ENCODE assay signal across 8 cellular contexts in genomic region chr11:35714882-35715612, GRCh38. TPM values are rescaled to one million over a fixed set of nuclear protein-coding genes. Genes with fewer than 3 reads are reported as not detected.
DNase-seq lines count a peak whose midpoint lies in the region; ATAC-seq and TF ChIP-seq lines count a peak whose summit lies in the region.

No MANE protein-coding gene starts in this region.

- DNase-seq in GM12864 (ENCODE audit: low read depth) (peak; percentile 41), immature natural killer cell (peak; percentile 35 to 49 (median 46)), NCI-H2107 (lab: John Stamatoyannopoulos, UW) (no peak), left ventricle myocardium superior (no peak), RPMI8226 (no peak), NCI-H82 treated with DMSO at 0.1 percent for 48 hours (lab: John Stamatoyannopoulos, UW; ENCODE audit: unreplicated experiment) (no peak)

- ATAC-seq in GM21447 (IDR thresholded peaks at IDR 0.05; ENCODE audit: unreplicated experiment) (peak; percentile 93), HG03558 (IDR thresholded peaks at IDR 0.05; ENCODE audit: extremely low read depth, unreplicated experiment) (peak; percentile 87), left ventricle myocardium superior (no peak)

- peak overlapping the region; percentile 46 to 82 (median 68) for H3K27ac Mint-ChIP-seq in immature natural killer cell

- H3K4me3 Mint-ChIP-seq in immature natural killer cell, result peak overlapping the region in 3 of 5 donors; percentile 4 to 43 (median 11)

- intact Hi-C loops in left ventricle myocardium superior (cut with micrococcal nuclease), result no loop called here

- no peaks in the 10 kb centered on the region for H3K27me3 Mint-ChIP-seq in immature natural killer cell (ENCODE audit: low read depth in 3 of 3)

- H3K36me3 Mint-ChIP-seq in immature natural killer cell, result peaks cover 0 to 4% (median 4%) of the 10 kb centered on the region in 3 donors

- no peak for TF ChIP-seq CTCF in GM12864 (IDR thresholded peaks at IDR 0.05; ENCODE audit: low read depth, low read length, missing control alignments)

- peaks cover 53 to 85% of the 10 kb centered on the region in 2 donors for H3K4me1 Mint-ChIP-seq in immature natural killer cell

- H3K9me3 Mint-ChIP-seq in immature natural killer cell, result no peaks in the 10 kb centered on the region

- H3K4me3 ChIP-seq in GM12864 (ENCODE audit: low read depth, low read length), result no peak overlapping the region

RNA-seq across cellular contexts. Expression of gene TRIM44, which starts 52.5 kb away (rescaled TPM):
- 10 to 100 TPM; 36.0 to 55.3 (median 41.1) TPM for polyA plus RNA-seq in immature natural killer cell
- total RNA-seq in left ventricle myocardium superior, result 38.5 TPM

Comparison
In these comparisons a context has a peak if more than half of its experiments do, and no peak if none do; other contexts are left out.
1. DNase-seq: peak in GM12864 (single experiment) and immature natural killer cell (3 of 3); none in NCI-H2107 (single experiment), left ventricle myocardium superior (single experiment), RPMI8226 (single experiment) and NCI-H82 treated with DMSO at 0.1 percent for 48 hours (single experiment).